ENCODE assay signal across 29 cellular contexts in the genomic region with DNA sequence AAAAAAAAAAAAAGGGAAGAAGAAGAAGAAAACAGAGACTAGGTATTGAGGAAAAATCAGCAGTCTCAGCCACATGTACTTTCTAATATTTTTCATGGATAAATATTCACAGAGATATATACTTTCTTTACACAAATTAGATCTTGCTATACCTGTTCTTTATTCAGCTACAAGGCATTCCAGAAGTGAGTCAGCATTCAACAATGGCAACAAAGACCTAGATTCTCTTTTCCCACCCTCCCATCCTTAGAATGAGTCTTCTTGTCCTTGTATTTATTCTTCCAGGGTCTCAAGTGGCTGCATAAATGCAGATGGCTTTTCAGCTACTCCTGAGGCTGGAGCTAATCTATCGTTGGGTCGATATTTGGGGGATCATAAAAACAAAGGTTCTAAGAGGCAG.
"Had no signal": no experiment of that assay in that cellular context is flagged by ENCODE, and none has a peak within 500 bp of the region (broad histone marks: within the 10 kb centered on the region; RNA-seq: fewer than 3 reads in every experiment).

No MANE protein-coding gene starts in this region.

- H3K4me3 Mint-ChIP-seq: activated CD4-positive, alpha-beta memory T cell treated with anti-CD3 and anti-CD28 coated beads, Interleukin-2, amount 10 ng/mL, durations not matched to agents 7 days and 5 days; activated CD4-positive, alpha-beta T cell treated with anti-CD3 and anti-CD28 coated beads, Interleukin-2, amount 10 ng/mL, durations not matched to agents 24 days and 14 days; dendritic cell treated with granulocyte-macrophage colony-stimulating factor and Interleukin-4, amounts not matched to agents 40 ng/mL and 50 ng/mL, for 4 days; neural progenitor cell; stimulated activated memory B cell treated with anti-CD40 and anti-IgM and Interleukin-4, amounts not matched to agents 10 μg/mL and 1 μg/mL and 100 μg/mL, for 72 hours had no signal

- H3K9me3 Mint-ChIP-seq: activated CD4-positive, alpha-beta memory T cell treated with anti-CD3 and anti-CD28 coated beads, Interleukin-2, amount 10 ng/mL, durations not matched to agents 7 days and 5 days; activated CD4-positive, alpha-beta T cell treated with anti-CD3 and anti-CD28 coated beads, Interleukin-2, amount 10 ng/mL, durations not matched to agents 24 days and 14 days; dendritic cell treated with granulocyte-macrophage colony-stimulating factor and Interleukin-4, amounts not matched to agents 40 ng/mL and 50 ng/mL, for 4 days; neural progenitor cell; stimulated activated memory B cell treated with anti-CD40 and anti-IgM and Interleukin-4, amounts not matched to agents 10 μg/mL and 1 μg/mL and 100 μg/mL, for 72 hours had no signal

- H3K27me3 Mint-ChIP-seq: activated CD4-positive, alpha-beta memory T cell treated with anti-CD3 and anti-CD28 coated beads, Interleukin-2, amount 10 ng/mL, durations not matched to agents 7 days and 5 days; stimulated activated memory B cell treated with anti-CD40 and anti-IgM and Interleukin-4, amounts not matched to agents 10 μg/mL and 1 μg/mL and 100 μg/mL, for 72 hours had no signal

- H3K9me3 ChIP-seq: body of pancreas, esophagus muscularis mucosa, gastroesophageal sphincter, mucosa of descending colon, sigmoid colon, stomach, suprapubic skin, transverse colon, vagina had no signal

- H3K4me1 Mint-ChIP-seq: activated CD4-positive, alpha-beta memory T cell treated with anti-CD3 and anti-CD28 coated beads, Interleukin-2, amount 10 ng/mL, durations not matched to agents 7 days and 5 days; activated CD4-positive, alpha-beta T cell treated with anti-CD3 and anti-CD28 coated beads, Interleukin-2, amount 10 ng/mL, durations not matched to agents 24 days and 14 days; neural progenitor cell; stimulated activated memory B cell treated with anti-CD40 and anti-IgM and Interleukin-4, amounts not matched to agents 10 μg/mL and 1 μg/mL and 100 μg/mL, for 72 hours had no signal

- DNase-seq: activated CD4-positive, alpha-beta memory T cell treated with anti-CD3 and anti-CD28 coated beads, Interleukin-2, amount 10 ng/mL, durations not matched to agents 7 days and 5 days; activated CD4-positive, alpha-beta T cell treated with anti-CD3 and anti-CD28 coated beads, Interleukin-2, amount 10 ng/mL, durations not matched to agents 24 days and 14 days; activated gamma-delta T cell; activated naive CD4-positive, alpha-beta T cell treated with anti-CD3 and anti-CD28 coated beads, Interleukin-2, amount 50 U/mL, for 16 hours; activated T-cell treated with anti-CD3 and anti-CD28 coated beads for 4 hours; anterior cingulate cortex; body of pancreas; caudate nucleus; effector CD8-positive, alpha-beta T cell; head of caudate nucleus; hypothalamus; left colon; mesenchymal stem cell; mucosa of descending colon; retina; sigmoid colon; stimulated activated CD4-positive, alpha-beta T cell treated with anti-CD3 and anti-CD28 coated beads, Interleukin-15, amount 100 ng/mL, for 24 hours; stomach; transverse colon had no signal

- H3K27ac ChIP-seq: body of pancreas, esophagus muscularis mucosa, gastroesophageal sphincter, neural progenitor cell, sigmoid colon, stomach, suprapubic skin, transverse colon, vagina, VCaP had no signal

- H3K27me3 ChIP-seq: body of pancreas, esophagus muscularis mucosa, gastroesophageal sphincter, neural progenitor cell, sigmoid colon, stomach, transverse colon, vagina had no signal

- H3K27ac Mint-ChIP-seq: activated CD4-positive, alpha-beta memory T cell treated with anti-CD3 and anti-CD28 coated beads, Interleukin-2, amount 10 ng/mL, durations not matched to agents 7 days and 5 days; activated CD4-positive, alpha-beta T cell treated with anti-CD3 and anti-CD28 coated beads, Interleukin-2, amount 10 ng/mL, durations not matched to agents 24 days and 14 days; dendritic cell treated with granulocyte-macrophage colony-stimulating factor and Interleukin-4, amounts not matched to agents 40 ng/mL and 50 ng/mL, for 4 days; neural progenitor cell; stimulated activated memory B cell treated with anti-CD40 and anti-IgM and Interleukin-4, amounts not matched to agents 10 μg/mL and 1 μg/mL and 100 μg/mL, for 72 hours had no signal

- H3K4me1 ChIP-seq: body of pancreas, neural progenitor cell, sigmoid colon, stomach, suprapubic skin, vagina had no signal

- H3K4me3 ChIP-seq: body of pancreas, esophagus muscularis mucosa, gastroesophageal sphincter, mucosa of descending colon, neural progenitor cell, sigmoid colon, smooth muscle cell, stomach, suprapubic skin, transverse colon, vagina had no signal

- H3K36me3 ChIP-seq: neural progenitor cell, stomach, suprapubic skin, transverse colon, vagina had no signal

- ATAC-seq: activated CD4-positive, CD25-positive, alpha-beta regulatory T cell treated with anti-CD3 and anti-CD28 coated beads, Interleukin-2, amount 50 U/mL, for 24 hours; body of pancreas; gastroesophageal sphincter; left colon; mucosa of descending colon; stimulated activated memory B cell treated with anti-CD40 and anti-IgM and Interleukin-4, amounts not matched to agents 10 μg/mL and 1 μg/mL and 100 μg/mL, for 72 hours had no signal

- H3K36me3 Mint-ChIP-seq: neural progenitor cell; stimulated activated memory B cell treated with anti-CD40 and anti-IgM and Interleukin-4, amounts not matched to agents 10 μg/mL and 1 μg/mL and 100 μg/mL, for 72 hours had no signal
